11 cellular contexts compared by ENCODE assay signal in the genomic region with DNA sequence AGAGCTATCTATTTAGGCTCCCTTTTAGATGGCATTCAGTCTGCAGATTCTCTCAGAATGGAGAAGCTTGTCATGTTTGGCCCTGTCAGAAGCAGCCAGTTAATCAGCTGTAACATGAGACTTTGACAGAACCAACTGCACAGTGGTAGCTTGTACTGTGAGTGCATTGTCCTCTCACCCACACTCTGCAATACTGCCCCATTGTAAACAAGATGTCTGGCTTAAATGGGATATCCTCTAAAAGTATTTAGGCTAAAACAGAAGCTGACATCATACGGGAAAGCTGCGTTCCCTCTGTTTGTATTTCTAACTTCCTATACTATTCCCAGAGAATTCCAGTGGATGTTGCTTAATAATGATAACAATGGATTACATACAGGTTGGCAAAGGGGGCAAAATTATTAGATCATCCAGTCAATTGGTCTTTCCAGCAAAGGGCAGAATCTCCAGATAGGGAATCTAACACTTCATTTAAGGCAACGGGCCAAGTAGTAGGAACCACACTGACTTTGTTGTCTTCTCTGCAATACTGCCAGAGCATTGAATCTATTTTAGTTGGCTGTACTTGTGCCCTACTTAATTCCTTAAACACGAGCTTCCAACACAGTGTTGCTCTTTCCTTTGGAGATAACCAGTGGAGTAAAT. TPM values are rescaled to one million over a fixed set of nuclear protein-coding genes. Genes with fewer than 3 reads are reported as not detected.
DNase-seq lines count a peak whose midpoint lies in the region; ATAC-seq, FAIRE-seq and TF ChIP-seq lines count a peak whose summit lies in the region.
"Had no signal": no experiment of that assay in that cellular context is flagged by ENCODE, and none has a peak within 500 bp of the region (broad histone marks: within the 10 kb centered on the region; RNA-seq: fewer than 3 reads in every experiment).

No MANE protein-coding gene starts in this region.

- peaks cover 7% of the 10 kb centered on the region for H3K4me1 ChIP-seq in endothelial cell of umbilical vein (ENCODE audit: control insufficient read depth, extremely low read depth, insufficient read depth, low read length)
- H3K4me1 ChIP-seq in mesodermal cell (ENCODE audit: control insufficient read depth, insufficient read depth, low read length, poor library complexity, severe bottlenecking) = peaks cover 19% of the 10 kb centered on the region

- intact Hi-C loops in endothelial cell of umbilical vein (cut with micrococcal nuclease) (no loop called here), lower leg skin (cut with DNase I; ENCODE audit: low total_unique reads) (loop anchor here (5.0 kb wide), 1 partner anchor 356 kb away; no protein-coding TSS in a partner anchor)

- dilution Hi-C loops in endothelial cell of umbilical vein (cut with MboI; ENCODE audit: extremely low pct_ligation_motif_present, low sequenced_read_pairs) = no loop called here

- H4K20me1 ChIP-seq in endothelial cell of umbilical vein (replicated peaks; ENCODE audit: control insufficient read depth, extremely low read depth, insufficient read depth, low read length) = no peaks in the 10 kb centered on the region

- no peak for TF ChIP-seq CTCF in endothelial cell of umbilical vein (IDR thresholded peaks at IDR 0.05; ENCODE audit: extremely low read depth in 1 of 2, insufficient read depth in 1 of 2, low read depth in 1 of 2, low read length in 2 of 2)
- TF ChIP-seq CTCF in lower leg skin (IDR thresholded peaks at IDR 0.05) = no peak
- TF ChIP-seq CTCF in type B pancreatic cell (conservative IDR thresholded peaks at IDR 0.05) = no peak

- POLR2A ChIA-PET in endothelial cell of umbilical vein (lab: Charles Lee) = no interaction called here

- peaks cover 20% of the 10 kb centered on the region for H3K4me1 Mint-ChIP-seq in type B pancreatic cell (ENCODE audit: unreplicated experiment)

- no peak overlapping the region for H3K4me3 ChIP-seq in endothelial cell of umbilical vein (replicated peaks in 1 of 3; ENCODE audit: insufficient read depth in 1 of 3, low read depth in 1 of 3, low read length in 3 of 3)
- no peak overlapping the region for H3K4me3 ChIP-seq in mesodermal cell (ENCODE audit: extremely low read depth, insufficient read depth, low read length, poor library complexity, severe bottlenecking)
- no peak overlapping the region for H3K4me3 ChIP-seq in lower leg skin (ENCODE audit: low read depth, poor library complexity, severe bottlenecking)

- CTCF ChIA-PET in endothelial cell of umbilical vein (lab: Charles Lee) = interaction anchor here (0.6 to 7.2 kb wide), 15 partner anchors 10 to 373 kb away, joined by 3 to 253 read pairs (median 7); no protein-coding TSS in a partner anchor

- no peak overlapping the region for H3K4me3 Mint-ChIP-seq in type B pancreatic cell

- TF ChIP-seq POLR2A in endothelial cell of umbilical vein (IDR thresholded peaks at IDR 0.05; ENCODE audit: low read depth, low read length) (no peak), lower leg skin (IDR thresholded peaks at IDR 0.05) (no peak)

- H3K27ac ChIP-seq in endothelial cell of umbilical vein (ENCODE audit: insufficient read depth, low read depth, low read length) (no peak overlapping the region), mesodermal cell (ENCODE audit: low read depth, low read length, severe bottlenecking) (peak overlapping the region; percentile 54)

- FAIRE-seq in endothelial cell of umbilical vein (lab: Jason Lieb, UNC) = peak; percentile 28

- H3K27me3 ChIP-seq in endothelial cell of umbilical vein (ENCODE audit: control insufficient read depth in 2 of 2, insufficient read depth in 2 of 2, low read length in 2 of 2) = no peaks in the 10 kb centered on the region

- H3K9ac ChIP-seq in endothelial cell of umbilical vein (replicated peaks; ENCODE audit: extremely low read depth, insufficient read depth, low read length) = no peak overlapping the region

- no peaks in the 10 kb centered on the region for H3K36me3 Mint-ChIP-seq in type B pancreatic cell

- no peaks in the 10 kb centered on the region for H3K9me1 ChIP-seq in endothelial cell of umbilical vein (replicated peaks; ENCODE audit: control insufficient read depth, extremely low read depth, insufficient read depth, low read length)

- H3K27me3 Mint-ChIP-seq in type B pancreatic cell = peaks cover 9% of the 10 kb centered on the region

- no peaks in the 10 kb centered on the region for H3K79me2 ChIP-seq in endothelial cell of umbilical vein (ENCODE audit: control insufficient read depth, insufficient read depth, low read length)

- 84 to 88% methylated on average over 1 to 2 of the region's 4 CpGs for WGBS in mesodermal cell (ENCODE audit: insufficient coverage in 2 of 2), 2 experiments
- 45 to 52% methylated on average over 4 of the region's 4 CpGs for WGBS in lower leg skin, 2 donors

- BruUV-seq in endothelial cell of umbilical vein (replicated peaks; lab: Mats Ljungman, UMichigan) = no TSS peak

- ATAC-seq in HG02798 (IDR thresholded peaks at IDR 0.05; ENCODE audit: poor library complexity, unreplicated experiment) = no peak
- ATAC-seq in HG03097 (IDR thresholded peaks at IDR 0.05; ENCODE audit: low FRiP score, unreplicated experiment) = no peak

- H3K4me2 ChIP-seq in endothelial cell of umbilical vein (ENCODE audit: insufficient read depth, low read length) = no peak overlapping the region

- H3K27ac Mint-ChIP-seq in type B pancreatic cell = no peak overlapping the region
- H3K27ac Mint-ChIP-seq: activated T-helper 2 cell treated with anti-CD3 and anti-CD28 coated beads, Interferon-gamma antibody, Interleukin-2, Interleukin-4, amounts not matched to agents 10 μg/mL and 5 μg/mL and 100 μg/mL, durations not matched to agents 14 hours and 24 hours and 36 hours had no signal

- DNase-seq in COLO668 (lab: John Stamatoyannopoulos, UW; ENCODE audit: unreplicated experiment) (peak; percentile 31), NCI-H2171 treated with DMSO at 0.1 percent for 48 hours (lab: John Stamatoyannopoulos, UW) (peak; percentile 68), endothelial cell of umbilical vein (ENCODE audit: low read depth, low spot score) (peak; percentile 91), lower leg skin (ENCODE audit: low spot score in 2 of 2) (no peak), type B pancreatic cell (ENCODE audit: extremely low spot score, unreplicated experiment) (no peak)
- DNase-seq: SIG-M5; stimulated activated CD4-positive, alpha-beta T cell treated with anti-CD3 and anti-CD28 coated beads, Interleukin-4, amount 100 ng/mL, for 1 hour had no signal

- H2AFZ ChIP-seq in endothelial cell of umbilical vein (ENCODE audit: low read depth, low read length) = no peak overlapping the region

- H3K9me3 ChIP-seq in endothelial cell of umbilical vein (replicated peaks; ENCODE audit: control insufficient read depth, insufficient read depth, low read length) = no peaks in the 10 kb centered on the region
- no peaks in the 10 kb centered on the region for H3K9me3 ChIP-seq in mesodermal cell (ENCODE audit: control insufficient read depth, low read length)

- H3K9me3 Mint-ChIP-seq in type B pancreatic cell = no peaks in the 10 kb centered on the region
- H3K9me3 Mint-ChIP-seq: activated T-helper 2 cell treated with anti-CD3 and anti-CD28 coated beads, Interferon-gamma antibody, Interleukin-2, Interleukin-4, amounts not matched to agents 10 μg/mL and 5 μg/mL and 100 μg/mL, durations not matched to agents 14 hours and 24 hours and 36 hours had no signal

- H3K36me3 ChIP-seq in endothelial cell of umbilical vein (ENCODE audit: control insufficient read depth in 2 of 2, extremely low read depth in 1 of 2, insufficient read depth in 2 of 2, low read length in 2 of 2) = no peaks in the 10 kb centered on the region
- H3K36me3 ChIP-seq in mesodermal cell (ENCODE audit: control insufficient read depth, insufficient read depth, low read length) = no peaks in the 10 kb centered on the region

TF ChIP-seq in endothelial cell of umbilical vein, 7 proteins besides CTCF, POLR2A, EP300 and RAD21:
- TF ChIP-seq EZH2 (IDR thresholded peaks at IDR 0.05; ENCODE audit: borderline replicate concordance, low read depth, low read length, severe bottlenecking) (no peak), JUN (IDR thresholded peaks at IDR 0.05; ENCODE audit: borderline replicate concordance, insufficient read depth, insufficient read length, low read depth) (peak; percentile 81)
TF ChIP-seq in endothelial cell of umbilical vein: peak in this region for 1.

RNA-seq across cellular contexts. Expression of a gene that starts 15.4 kb away (rescaled TPM):
- total RNA-seq in endothelial cell of umbilical vein (0.46 and 0.88 TPM in 2 replicates), lower leg skin (1 to 10 TPM in 3 of 4 donors, under 1 TPM in 1; 0.46 to 4.3 (median 1.3) TPM), type B pancreatic cell (ENCODE audit: low replicate concordance) (2.1 TPM in 2 replicates)
- 0.97 and 1.2 TPM in 2 replicates for polyA plus RNA-seq in endothelial cell of umbilical vein
- 1.3 and 1.5 TPM in 2 replicates for polyA plus RNA-seq in endothelial cell of umbilical vein (2011; cell fraction: cytosol; rRNA removed)
- 5.6 and 6.0 TPM in 2 replicates for polyA plus RNA-seq in endothelial cell of umbilical vein (2011; cell fraction: nucleus; rRNA removed)
- 0.58 and 0.76 TPM in 2 replicates for polyA plus RNA-seq in endothelial cell of umbilical vein (2012)
- polyA minus RNA-seq in endothelial cell of umbilical vein = 1.3 and 2.0 TPM in 2 replicates
- polyA minus RNA-seq in endothelial cell of umbilical vein (2011; cell fraction: cytosol; rRNA and poly(A)+ RNA removed) = not detected
- 7.3 and 7.5 TPM in 2 replicates for polyA minus RNA-seq in endothelial cell of umbilical vein (2011; cell fraction: nucleus; rRNA and poly(A)+ RNA removed)
- polyA plus RNA-seq in mesodermal cell (2013, experiment 1 of 2) = 1.7 TPM
- polyA plus RNA-seq in mesodermal cell (2013, experiment 2 of 2) = 0.76 TPM

Comparison
In these comparisons a context has a peak if more than half of its experiments do, and no peak if none do; other contexts are left out.
1. DNase-seq: peak in COLO668 (single experiment), NCI-H2171 treated with DMSO at 0.1 percent for 48 hours (single experiment) and endothelial cell of umbilical vein (single experiment); none in lower leg skin (0 of 2) and type B pancreatic cell (single experiment).